In genomic region chr14:49622022-49622607, GRCh38 we compare ENCODE assay signal across 8 cellular contexts. TPM values are rescaled to one million over a fixed set of nuclear protein-coding genes. Genes with fewer than 3 reads are reported as not detected.
A peak's percentile ranks its signal among the peaks of the same experiment; 100 is the strongest.
DNase-seq lines count a peak whose midpoint lies in the region; TF ChIP-seq lines count a peak whose summit lies in the region.

No MANE protein-coding gene starts in this region.

- peaks cover 4% of the 10 kb centered on the region; the same call in 1 of the 2 replicates for H3K4me1 ChIP-seq in H9 (ENCODE audit: insufficient read depth, low read length)
- peaks cover 25 to 35% (median 26%) of the 10 kb centered on the region in 3 donors for H3K4me1 ChIP-seq in skeletal muscle tissue (ENCODE audit: control insufficient read depth in 3 of 3, insufficient read depth in 3 of 3, low read length in 3 of 3)

- H3K9me3 ChIP-seq in H9 (ENCODE audit: control insufficient read depth, low read depth, low read length) (no peaks in the 10 kb centered on the region), SU-DHL-6 (ENCODE audit: insufficient read depth, low read length) (no peaks in the 10 kb centered on the region), skeletal muscle tissue (ENCODE audit: control insufficient read depth in 3 of 3, low read length in 3 of 3) (no peaks in the 10 kb centered on the region)

- no peak overlapping the region for H3T11ph ChIP-seq in H9 (ENCODE audit: low read length)

- H3K9me3 Mint-ChIP-seq in H9, result no peaks in the 10 kb centered on the region; a peak in 1 of 5 replicates

- H3K79me2 ChIP-seq in H9 (ENCODE audit: insufficient read depth, low read length), result peaks cover 12% of the 10 kb centered on the region; the same call in 1 of the 2 replicates
- peaks cover 96% of the 10 kb centered on the region for H3K79me2 ChIP-seq in SU-DHL-6 (ENCODE audit: insufficient read depth, low read length)

- no peak overlapping the region for H3K27ac Mint-ChIP-seq in H9

- H2BK120ac ChIP-seq in H9 (ENCODE audit: low read depth, low read length, poor library complexity, severe bottlenecking), result no peak overlapping the region

- no CpG with 5 or more reads among the region's 3 CpGs for WGBS in H9 (ENCODE audit: extremely low coverage, insufficient read length, low lambda C conversion rate)

- no peak overlapping the region for H2BK5ac ChIP-seq in H9 (ENCODE audit: insufficient read length, low read length)

- no peak for DNase-seq in H9
- DNase-seq in fibroblast of villous mesenchyme (ENCODE audit: low read depth), result no peak
- DNase-seq in NCI-H146 treated with DMSO at 0.1 percent for 48 hours (lab: John Stamatoyannopoulos, UW; ENCODE audit: unreplicated experiment), result no peak
- no peak for DNase-seq in mesenteric fat pad (ENCODE audit: low spot score)
- no peak for DNase-seq in kidney glomerular epithelial cell (lab: John Stamatoyannopoulos, UW)
- DNase-seq in GM03348 (ENCODE audit: low spot score), result no peak

- H2AK5ac ChIP-seq in H9 (ENCODE audit: insufficient read length, low read length), result no peak overlapping the region

- TF ChIP-seq CTCF in H9 (conservative IDR thresholded peaks at IDR 0.05) (no peak), SU-DHL-6 (IDR thresholded peaks at IDR 0.05; ENCODE audit: insufficient read depth, low read length, poor library complexity, severe bottlenecking) (no peak), fibroblast of villous mesenchyme (IDR thresholded peaks at IDR 0.05; ENCODE audit: insufficient read depth, low read depth, low read length) (no peak)

- H4K5ac ChIP-seq in H9 (ENCODE audit: insufficient read length, low read depth, low read length), result no peak overlapping the region

- no peak overlapping the region for H3K56ac ChIP-seq in H9 (ENCODE audit: insufficient read length, low read depth, low read length)

- peaks cover 12 to 45% (median 21%) of the 10 kb centered on the region in 3 experiments for H3K36me3 Mint-ChIP-seq in H9 (ENCODE audit: insufficient read depth in 1 of 3, low read depth in 3 of 3)

- no peak overlapping the region for H4K91ac ChIP-seq in H9 (ENCODE audit: insufficient read length, low read depth, low read length)

- no peak overlapping the region for H3K18ac ChIP-seq in H9 (ENCODE audit: insufficient read length, low read depth, low read length)

- no peak overlapping the region for H3K23ac ChIP-seq in H9 (ENCODE audit: insufficient read length, low read depth, low read length)

- H3K27ac ChIP-seq in H9 (ENCODE audit: insufficient read length, low read depth, low read length) (no peak overlapping the region), SU-DHL-6 (ENCODE audit: low read depth, low read length) (peak overlapping the region; percentile 28; the same call in 1 of the 2 replicates), skeletal muscle tissue (ENCODE audit: low read depth, low read length) (peak overlapping the region; percentile 9)

- H3K36me3 ChIP-seq in SU-DHL-6 (ENCODE audit: low read length), result peaks cover 25% of the 10 kb centered on the region
- H3K36me3 ChIP-seq in skeletal muscle tissue (ENCODE audit: control insufficient read depth in 3 of 3, insufficient read depth in 3 of 3, low read length in 3 of 3), result peaks cover 2 to 22% (median 12%) of the 10 kb centered on the region in 3 donors

- H3K9ac ChIP-seq in H9 (ENCODE audit: extremely low read depth, insufficient read length, low read length) (peak overlapping the region; percentile 35), SU-DHL-6 (ENCODE audit: low read length) (peak overlapping the region; percentile 90), skeletal muscle tissue (ENCODE audit: low read depth in 1 of 3, low read length in 3 of 3) (peak overlapping the region; percentile 93 to 99 (median 98))

- H3K4me3 Mint-ChIP-seq in H9, result peak overlapping the region; percentile 99

- H3K27me3 ChIP-seq in H9 (ENCODE audit: insufficient read depth, low read length) (no peaks in the 10 kb centered on the region), SU-DHL-6 (ENCODE audit: low read length) (no peaks in the 10 kb centered on the region), skeletal muscle tissue (ENCODE audit: control insufficient read depth in 3 of 3, insufficient read depth in 3 of 3, low read length in 3 of 3) (no peaks in the 10 kb centered on the region)

- H3K14ac ChIP-seq in H9 (ENCODE audit: insufficient read depth, low read length), result no peak overlapping the region

- H3K4me1 Mint-ChIP-seq in H9, result peaks cover 20 to 23% of the 10 kb centered on the region in 2 experiments

- H3F3A ChIP-seq in SU-DHL-6 (ENCODE audit: insufficient read depth), result peaks cover 45% of the 10 kb centered on the region

- H2BK15ac ChIP-seq in H9 (ENCODE audit: low read depth, low read length), result no peak overlapping the region

- no peak overlapping the region for H4K8ac ChIP-seq in H9 (replicated peaks; ENCODE audit: insufficient read length, low read depth, low read length)

- H2BK20ac ChIP-seq in H9 (ENCODE audit: low read depth, low read length, poor library complexity, severe bottlenecking), result no peak overlapping the region

- H2AFZ ChIP-seq in H9 (ENCODE audit: low read length), result no peak overlapping the region
- no peak overlapping the region for H2AFZ ChIP-seq in SU-DHL-6 (ENCODE audit: low read depth, low read length, severe bottlenecking)

- H3K4me2 ChIP-seq in H9 (ENCODE audit: insufficient read depth, insufficient read length, low read length) (peak overlapping the region; percentile 95), SU-DHL-6 (ENCODE audit: low read depth, low read length, poor library complexity, severe bottlenecking) (peak overlapping the region; percentile 83)

- no peaks in the 10 kb centered on the region for H3K79me1 ChIP-seq in H9 (ENCODE audit: insufficient read depth, low read depth, low read length, poor library complexity, severe bottlenecking)

- H3K4me3 ChIP-seq in SU-DHL-6 (ENCODE audit: insufficient read depth, low read length, poor library complexity, severe bottlenecking) (peak overlapping the region; percentile 78), fibroblast of villous mesenchyme (ENCODE audit: low read depth, low read length) (peak overlapping the region; percentile 88), skeletal muscle tissue (ENCODE audit: low read length in 3 of 3) (peak overlapping the region; percentile 83 to 97 (median 96))

- H4K20me1 ChIP-seq in H9 (ENCODE audit: control insufficient read depth, insufficient read depth, insufficient read length) (no peaks in the 10 kb centered on the region), SU-DHL-6 (ENCODE audit: low read depth, low read length) (peaks cover 27% of the 10 kb centered on the region)

- H3K4ac ChIP-seq in H9 (ENCODE audit: low read depth, low read length), result no peak overlapping the region

- H2BK12ac ChIP-seq in H9 (ENCODE audit: insufficient read length, low read depth, low read length), result no peak overlapping the region

- no peaks in the 10 kb centered on the region for H3K27me3 Mint-ChIP-seq in H9 (ENCODE audit: low read depth)

- H3K9me2 ChIP-seq in SU-DHL-6 (replicated peaks; ENCODE audit: insufficient read depth, low read length), result no peaks in the 10 kb centered on the region

- H3K23me2 ChIP-seq in H9 (ENCODE audit: insufficient read length, low read depth, low read length, poor library complexity, severe bottlenecking), result peaks cover 12% of the 10 kb centered on the region

RNA-seq across cellular contexts. Expression of gene MGAT2, which starts 1.5 kb away (rescaled TPM):
- total RNA-seq in H9 (2021), result 24.5 and 27.9 TPM in 2 replicates
- 79.9 and 104 TPM in 2 replicates for total RNA-seq in fibroblast of villous mesenchyme
- 28.2 TPM for total RNA-seq in skeletal muscle tissue
- 36.5 TPM for total RNA-seq in mesenteric fat pad

RNA-seq across cellular contexts. Expression of gene RPL36AL, which starts 1.7 kb away (rescaled TPM):
- total RNA-seq in H9 (2021) (205 and 207 TPM in 2 replicates), fibroblast of villous mesenchyme (175 and 217 TPM in 2 replicates), skeletal muscle tissue (243 TPM), mesenteric fat pad (138 TPM)

RNA-seq across cellular contexts. Expression of gene DNAAF2, which starts 12.9 kb away (rescaled TPM):
- total RNA-seq in H9 (2021), result 26.1 and 26.3 TPM in 2 replicates
- 8.4 and 11.7 TPM in 2 replicates for total RNA-seq in fibroblast of villous mesenchyme
- total RNA-seq in skeletal muscle tissue, result 5.7 TPM
- total RNA-seq in mesenteric fat pad, result 7.5 TPM

RNA-seq across cellular contexts. Expression of gene LRR1, which starts 23.4 kb away (rescaled TPM):
- 38.6 and 43.2 TPM in 2 replicates for total RNA-seq in H9 (2021)
- 20.9 and 26.8 TPM in 2 replicates for total RNA-seq in fibroblast of villous mesenchyme
- total RNA-seq in skeletal muscle tissue, result 8.4 TPM
- 12.0 TPM for total RNA-seq in mesenteric fat pad

RNA-seq across cellular contexts. Expression of gene RPS29, which starts 35.9 kb away (rescaled TPM):
- 1,963 and 2,022 TPM in 2 replicates for total RNA-seq in H9 (2021)
- 2,020 and 2,708 TPM in 2 replicates for total RNA-seq in fibroblast of villous mesenchyme
- 2,999 TPM for total RNA-seq in skeletal muscle tissue
- total RNA-seq in mesenteric fat pad, result 1,006 TPM

Comparison
In these comparisons a context has a peak if more than half of its experiments do, and no peak if none do; other contexts are left out.
1. H3K9ac ChIP-seq: peak in every context shown above with its lines; median percentile 98 in skeletal muscle tissue; 90 in SU-DHL-6; 35 in H9.